In the genomic region with DNA sequence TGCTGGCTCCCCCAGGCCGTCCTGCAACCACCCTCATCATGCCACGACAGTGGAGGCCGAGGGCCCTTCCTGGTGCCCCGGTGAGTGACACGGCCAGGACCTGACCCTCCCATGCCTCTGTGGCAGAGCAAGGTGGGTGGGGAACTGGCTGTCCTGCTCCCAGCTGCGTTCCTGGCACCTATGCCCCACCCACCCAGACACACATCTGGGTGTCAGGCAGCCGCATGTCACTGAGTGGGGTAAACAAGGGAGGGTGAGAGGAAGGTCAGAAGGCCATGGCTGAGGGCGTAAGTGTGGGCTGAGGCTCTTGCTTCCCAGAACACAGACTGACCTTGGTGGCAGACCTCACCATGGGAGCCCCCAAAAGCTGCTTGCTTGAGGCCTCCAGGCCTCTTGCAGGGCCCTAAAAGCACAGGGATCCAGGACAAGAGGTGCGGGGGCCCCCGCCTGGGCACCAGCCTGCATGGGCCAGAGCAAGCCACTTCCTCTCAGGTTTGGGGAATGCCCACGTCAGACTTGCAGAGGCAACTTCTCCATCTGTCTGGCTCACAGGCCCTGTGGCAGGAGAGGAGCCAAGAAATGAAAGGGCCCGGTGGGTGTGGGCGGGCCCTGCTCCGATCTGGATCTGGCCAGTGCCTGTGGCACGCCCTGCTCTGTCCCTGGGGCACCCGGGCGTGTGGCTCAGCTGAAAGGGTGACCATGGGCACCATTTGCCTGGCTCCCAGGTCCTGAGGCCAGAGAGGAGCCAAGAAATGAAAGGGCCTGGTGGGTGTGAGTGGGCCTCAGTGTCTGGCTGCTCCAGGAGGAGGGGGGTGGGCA, we compare ENCODE assay signal across 8 cellular contexts. TPM values are rescaled to one million over a fixed set of nuclear protein-coding genes. Genes with fewer than 3 reads are reported as not detected.
A peak's percentile ranks its signal among the peaks of the same experiment; 100 is the strongest.
DNase-seq lines count a peak whose midpoint lies in the region; ATAC-seq, FAIRE-seq and TF ChIP-seq lines count a peak whose summit lies in the region.

No MANE protein-coding gene starts in this region.

- H3K4me3 ChIP-seq in bronchial epithelial cell (ENCODE audit: low read depth, low read length) (no peak overlapping the region), lower lobe of right lung (peak overlapping the region; percentile 17), upper lobe of right lung (no peak overlapping the region)

- ATAC-seq in lower lobe of right lung (peak; percentile 74 to 87), upper lobe of right lung (peak; percentile 79)

- H3K27ac ChIP-seq in lower lobe of right lung = peak overlapping the region; percentile 91
- H3K27ac ChIP-seq in upper lobe of right lung = peak overlapping the region; percentile 89

- peak; percentile 16; the same call in 1 of the 2 replicates for TF ChIP-seq POLR2A in H54 (IDR thresholded peaks at IDR 0.05; ENCODE audit: low read depth, low read length)

- FAIRE-seq in H54 (lab: Jason Lieb, UNC) = no peak
- no peak for FAIRE-seq in bronchial epithelial cell (lab: Jason Lieb, UNC)

- H3K27me3 ChIP-seq in bronchial epithelial cell (ENCODE audit: control insufficient read depth, insufficient read depth, low read length) = no peaks in the 10 kb centered on the region
- H3K27me3 ChIP-seq in lower lobe of right lung (ENCODE audit: low read depth) = no peaks in the 10 kb centered on the region
- no peaks in the 10 kb centered on the region for H3K27me3 ChIP-seq in upper lobe of right lung

- intact Hi-C loops in lower lobe of right lung (cut with DNase I) = no loop called here
- intact Hi-C loops in upper lobe of right lung (cut with DNase I) = no loop called here

- H3K36me3 ChIP-seq in bronchial epithelial cell (ENCODE audit: control insufficient read depth, insufficient read depth, low read length) (no peaks in the 10 kb centered on the region), lower lobe of right lung (no peaks in the 10 kb centered on the region), upper lobe of right lung (no peaks in the 10 kb centered on the region)

- peaks cover 48% of the 10 kb centered on the region for H3K4me1 ChIP-seq in lower lobe of right lung
- peaks cover 47% of the 10 kb centered on the region for H3K4me1 ChIP-seq in upper lobe of right lung

- DNase-seq in CMK (ENCODE audit: low read depth) (peak; percentile 92), H54 (ENCODE audit: insufficient read length, low spot score) (peak; percentile 77), SK-MEL-5 (ENCODE audit: low read depth, low spot score) (peak; percentile 39), bronchial epithelial cell (ENCODE audit: low read depth) (peak; percentile 82), lower lobe of right lung (peak; percentile 94), upper lobe of right lung (peak; percentile 94), GM19238 (ENCODE audit: insufficient read length, low spot score) (no peak), NCI-H2227 treated with DMSO at 0.1 percent for 48 hours (lab: John Stamatoyannopoulos, UW) (no peak)

- in situ Hi-C loops in SK-MEL-5 (cut with HindIII; ENCODE audit: low pct_unique_long_range_greater_than_20kb, low sequenced_read_pairs) = no loop called here

- H3K9me3 ChIP-seq in lower lobe of right lung = no peaks in the 10 kb centered on the region
- no peaks in the 10 kb centered on the region for H3K9me3 ChIP-seq in upper lobe of right lung

- TF ChIP-seq CTCF in bronchial epithelial cell (IDR thresholded peaks at IDR 0.05; ENCODE audit: insufficient read depth, low read length, severe bottlenecking) (no peak), lower lobe of right lung (IDR thresholded peaks at IDR 0.05) (no peak), upper lobe of right lung (IDR thresholded peaks at IDR 0.05) (no peak)

RNA-seq across cellular contexts. Expression of a gene that starts 3.9 kb away (rescaled TPM):
- 15.7 and 17.8 TPM in 2 replicates for total RNA-seq in SK-MEL-5 (2014; rRNA removed; shearing (Covaris generic))
- 21.0 and 25.4 TPM in 2 replicates for polyA plus RNA-seq in SK-MEL-5 (2015; cell fraction: cytosol; rRNA removed)
- 477 and 495 TPM in 2 replicates for polyA plus RNA-seq in SK-MEL-5 (2015; cell fraction: nucleus; rRNA removed)
- total RNA-seq in bronchial epithelial cell (8.1 and 10.8 TPM in 2 replicates), lower lobe of right lung (63.4 TPM), upper lobe of right lung (50.5 TPM)

RNA-seq across cellular contexts. Expression of a gene that starts 12.3 kb away (rescaled TPM):
- total RNA-seq in SK-MEL-5 (2014; rRNA removed; shearing (Covaris generic)) = 9.6 and 12.8 TPM in 2 replicates
- polyA plus RNA-seq in SK-MEL-5 (2015; cell fraction: cytosol; rRNA removed) = 3.9 and 4.7 TPM in 2 replicates
- polyA plus RNA-seq in SK-MEL-5 (2015; cell fraction: nucleus; rRNA removed) = 8.9 and 9.2 TPM in 2 replicates
- total RNA-seq in bronchial epithelial cell (162 and 205 TPM in 2 replicates), lower lobe of right lung (81.9 TPM), upper lobe of right lung (77.5 TPM)

RNA-seq across cellular contexts. Expression of a gene that starts 57.0 kb away (rescaled TPM):
- 18.0 and 23.6 TPM in 2 replicates for total RNA-seq in SK-MEL-5 (2014; rRNA removed; shearing (Covaris generic))
- 106 and 112 TPM in 2 replicates for polyA plus RNA-seq in SK-MEL-5 (2015; cell fraction: cytosol; rRNA removed)
- polyA plus RNA-seq in SK-MEL-5 (2015; cell fraction: nucleus; rRNA removed) = 294 and 374 TPM in 2 replicates
- 64.9 and 72.4 TPM in 2 replicates for total RNA-seq in bronchial epithelial cell
- 146 TPM for total RNA-seq in lower lobe of right lung
- 150 TPM for total RNA-seq in upper lobe of right lung

Comparison
In these comparisons a context has a peak if more than half of its experiments do, and no peak if none do; other contexts are left out.
1. DNase-seq: peak in CMK (single experiment), H54 (single experiment), SK-MEL-5 (single experiment), bronchial epithelial cell (single experiment), lower lobe of right lung (single experiment) and upper lobe of right lung (single experiment); none in GM19238 (single experiment) and NCI-H2227 treated with DMSO at 0.1 percent for 48 hours (single experiment).